In genomic region chr5:54807421-54807820, GRCh38 we compare ENCODE assay signal across 10 cellular contexts.
DNase-seq lines count a peak whose midpoint lies in the region; ATAC-seq and TF ChIP-seq lines count a peak whose summit lies in the region.
"Had no signal": no experiment of that assay in that cellular context is flagged by ENCODE, and none has a peak within 500 bp of the region (broad histone marks: within the 10 kb centered on the region; RNA-seq: fewer than 3 reads in every experiment).

No MANE protein-coding gene starts in this region.

- peak; percentile 39 for DNase-seq in HPDE6-E6E7 (ENCODE audit: extremely low spot score)
- no peak for DNase-seq in ascending aorta (ENCODE audit: low spot score in 2 of 2)
- DNase-seq in hepatic stellate cell (ENCODE audit: low spot score), result peak; percentile 30
- DNase-seq in activated effector memory CD4-positive, alpha-beta T cell treated with anti-CD3 and anti-CD28 coated beads, Interleukin-2, amount 50 U/mL, for 16 hours, result no peak
- DNase-seq: GF-D8, OCI-M1 had no signal

- TF ChIP-seq CTCF in ascending aorta (IDR thresholded peaks at IDR 0.05), result no peak

- H3K27me3 ChIP-seq in ascending aorta, result no peaks in the 10 kb centered on the region
- H3K27me3 ChIP-seq: right atrium auricular region had no signal

- H3K4me1 ChIP-seq in ascending aorta (peaks cover 0 to 10% of the 10 kb centered on the region in 2 donors), urinary bladder (ENCODE audit: insufficient read depth) (no peaks in the 10 kb centered on the region)
- H3K4me1 ChIP-seq: right atrium auricular region had no signal

- peak overlapping the region; percentile 31 to 39 for H3K27ac ChIP-seq in ascending aorta
- H3K27ac ChIP-seq in urinary bladder (ENCODE audit: low read depth), result peak overlapping the region; percentile 32
- H3K27ac ChIP-seq: right atrium auricular region had no signal

- no peaks in the 10 kb centered on the region for H3K36me3 ChIP-seq in ascending aorta
- H3K36me3 ChIP-seq in urinary bladder (ENCODE audit: insufficient read depth), result no peaks in the 10 kb centered on the region
- H3K36me3 ChIP-seq: right atrium auricular region had no signal

- no peak overlapping the region for H3K4me3 ChIP-seq in ascending aorta
- H3K4me3 ChIP-seq in urinary bladder (ENCODE audit: low read depth, low read length), result no peak overlapping the region
- H3K4me3 ChIP-seq: right atrium auricular region had no signal

- ATAC-seq in HG03565 (IDR thresholded peaks at IDR 0.05; ENCODE audit: unreplicated experiment), result no peak
- ATAC-seq in GM21717 (IDR thresholded peaks at IDR 0.05; ENCODE audit: unreplicated experiment), result no peak

- H3K9me3 ChIP-seq in ascending aorta, result no peaks in the 10 kb centered on the region

- intact Hi-C loops in ascending aorta (cut with DNase I), result loop anchor here (5.0 kb wide), 1 partner anchor 45 kb away; no protein-coding TSS in a partner anchor

- 77% methylated on average over 1 of the region's 1 CpG for WGBS in urinary bladder

Comparison
In these comparisons a context has a peak if more than half of its experiments do, and no peak if none do; other contexts are left out.
1. DNase-seq: peak in HPDE6-E6E7 (single experiment) and hepatic stellate cell (single experiment); none in ascending aorta (0 of 2) and activated effector memory CD4-positive, alpha-beta T cell treated with anti-CD3 and anti-CD28 coated beads, Interleukin-2, amount 50 U/mL, for 16 hours (single experiment).